Comparison of ENCODE assay signal across 8 cellular contexts in genomic region chr19:38869836-38870607, GRCh38. TPM values are rescaled to one million over a fixed set of nuclear protein-coding genes. Genes with fewer than 3 reads are reported as not detected.
DNase-seq lines count a peak whose midpoint lies in the region; ATAC-seq and TF ChIP-seq lines count a peak whose summit lies in the region.

No MANE protein-coding gene starts in this region.

- DNase-seq in AG04449 (ENCODE audit: low read depth, low spot score) (no peak), T47D (ENCODE audit: low read depth in 1 of 2, low spot score in 1 of 2) (peak; percentile 66 to 88), immature natural killer cell (peak; percentile 91 to 95 (median 95)), DMS79 treated with DMSO at 0.1 percent for 48 hours (lab: John Stamatoyannopoulos, UW) (no peak)
- DNase-seq in stimulated activated CD4-positive, alpha-beta T cell treated with anti-CD3 and anti-CD28 coated beads, Interleukin-12 subunit alpha, Interleukin-12 subunit beta, amount 100 ng/mL, for 24 hours (ENCODE audit: low read depth in 2 of 2) = peak; percentile 79 to 92

- in situ Hi-C loops in T47D (cut with HindIII; ENCODE audit: low pct_unique_long_range_greater_than_20kb, low sequenced_read_pairs) = no loop called here

- peaks cover 39 to 42% of the 10 kb centered on the region in 2 donors for H3K4me1 Mint-ChIP-seq in immature natural killer cell

- CTCF ChIA-PET in AG04449 (lab: Yijun Ruan, JAX) = interaction anchor here (0.9 to 2.7 kb wide), 17 partner anchors 9 to 467 kb away, joined by 3 to 24 read pairs (median 6); partner anchors contain the start of genes FAM98C, MRPS12, NFKBIB and RINL

- peaks cover 22% of the 10 kb centered on the region for H3K4me1 ChIP-seq in HUES6 (ENCODE audit: control insufficient read depth, insufficient read depth, low read length)

- H3K36me3 ChIP-seq in HUES6 (ENCODE audit: control insufficient read depth, insufficient read depth, low read length) = no peaks in the 10 kb centered on the region

- H3K27ac ChIP-seq in HUES6 (ENCODE audit: low read depth, low read length) (no peak overlapping the region), VCaP (peak overlapping the region; percentile 23; the same call in 1 of the 2 replicates)

- peak overlapping the region; percentile 88 to 97 (median 94) for H3K27ac Mint-ChIP-seq in immature natural killer cell

- peaks cover 8 to 13% (median 12%) of the 10 kb centered on the region in 3 donors for H3K27me3 Mint-ChIP-seq in immature natural killer cell (ENCODE audit: low read depth in 3 of 3)

- H3K4me3 ChIP-seq in AG04449 (ENCODE audit: low read depth, low read length) (peak overlapping the region; percentile 59), HUES6 (ENCODE audit: low read depth, low read length) (peak overlapping the region; percentile 55)

- H3K9me3 ChIP-seq in HUES6 (ENCODE audit: control insufficient read depth, insufficient read depth, low read depth, low read length) = no peaks in the 10 kb centered on the region

- TF ChIP-seq CTCF in AG04449 (IDR thresholded peaks at IDR 0.05; ENCODE audit: insufficient read depth, low read length, missing control alignments) (peak; percentile 85), VCaP (conservative IDR thresholded peaks at IDR 0.05) (peak; percentile 78)

- no peaks in the 10 kb centered on the region for H3K9me3 Mint-ChIP-seq in immature natural killer cell

- peak overlapping the region; percentile 4 for H3K9ac ChIP-seq in HUES6 (ENCODE audit: low read length)

- H3K36me3 Mint-ChIP-seq in immature natural killer cell = peaks cover 4 to 18% (median 9%) of the 10 kb centered on the region in 3 donors

- H3K27me3 ChIP-seq in HUES6 (ENCODE audit: control insufficient read depth, insufficient read depth, low read length) = peaks cover 3% of the 10 kb centered on the region; the same call in 1 of the 2 replicates

- ATAC-seq in GM19324 (IDR thresholded peaks at IDR 0.05; ENCODE audit: low FRiP score, unreplicated experiment) = peak; percentile 62

- POLR2A ChIA-PET in AG04449 (lab: Yijun Ruan, JAX) = no interaction called here

- H3K4me3 Mint-ChIP-seq in immature natural killer cell = peak overlapping the region; percentile 89 to 96 (median 90)

RNA-seq across cellular contexts. Expression of gene RINL, which starts 8.1 kb away (rescaled TPM):
- 10 to 100 TPM; 20.3 to 64.9 (median 47.3) TPM for polyA plus RNA-seq in immature natural killer cell

RNA-seq across cellular contexts. Expression of gene HNRNPL, which starts 20.2 kb away (rescaled TPM):
- polyA plus RNA-seq in immature natural killer cell = 10 to 100 TPM; 16.8 to 89.6 (median 69.0) TPM

RNA-seq across cellular contexts. Expression of gene SIRT2, which starts 29.4 kb away (rescaled TPM):
- 100 to 1,000 TPM in 2 of 3 donors, 10 to 100 TPM in 1; 96.8 to 114 (median 112) TPM for polyA plus RNA-seq in immature natural killer cell

RNA-seq across cellular contexts. Expression of gene NFKBIB, which starts 29.7 kb away (rescaled TPM):
- polyA plus RNA-seq in immature natural killer cell = 10 to 100 TPM; 10.0 to 31.1 (median 24.0) TPM

RNA-seq across cellular contexts. Expression of gene ECH1, which starts 38.4 kb away (rescaled TPM):
- polyA plus RNA-seq in immature natural killer cell = 100 to 1,000 TPM; 243 to 337 (median 327) TPM

Comparison
In these comparisons a context has a peak if more than half of its experiments do, and no peak if none do; other contexts are left out.
1. DNase-seq: peak in T47D (2 of 2), immature natural killer cell (3 of 3) and stimulated activated CD4-positive, alpha-beta T cell treated with anti-CD3 and anti-CD28 coated beads, Interleukin-12 subunit alpha, Interleukin-12 subunit beta, amount 100 ng/mL, for 24 hours (2 of 2); none in AG04449 (single experiment) and DMS79 treated with DMSO at 0.1 percent for 48 hours (single experiment).